8 cellular contexts compared by ENCODE assay signal in genomic region chr10:125158528-125159485, GRCh38. TPM values are rescaled to one million over a fixed set of nuclear protein-coding genes. Genes with fewer than 3 reads are reported as not detected.
DNase-seq lines count a peak whose midpoint lies in the region; ATAC-seq, FAIRE-seq and TF ChIP-seq lines count a peak whose summit lies in the region.

No MANE protein-coding gene starts in this region.

- TF ChIP-seq CTCF in GM10248 (IDR thresholded peaks at IDR 0.05; ENCODE audit: control extremely low read depth, extremely low read depth, low read depth, missing control alignments) (no peak), liver (IDR thresholded peaks at IDR 0.05; ENCODE audit: low read depth, low read length, missing input control) (no peak)

- no peak for ATAC-seq in HG03521 (IDR thresholded peaks at IDR 0.05; ENCODE audit: unreplicated experiment)

- H3K27ac ChIP-seq in liver (ENCODE audit: low read depth in 1 of 2, low read length in 2 of 2): peak overlapping the region; percentile 77 to 81
- H3K27ac ChIP-seq in stomach smooth muscle (ENCODE audit: low read length): peak overlapping the region; percentile 80

- no peak for TF ChIP-seq RAD21 in liver (IDR thresholded peaks at IDR 0.05)

- H3K27me3 ChIP-seq in liver (ENCODE audit: control insufficient read depth in 4 of 4, insufficient read depth in 4 of 4, low read length in 3 of 4) (peaks cover 2 to 11% (median 6%) of the 10 kb centered on the region in 4 donors), stomach smooth muscle (ENCODE audit: control insufficient read depth in 1 of 2, insufficient read depth in 2 of 2, low read length in 2 of 2) (no peaks in the 10 kb centered on the region)

- WGBS in liver: 2% methylated on average over 117 of the region's 117 CpGs

- H3K9ac ChIP-seq in liver (ENCODE audit: low read depth in 1 of 2, low read length in 2 of 2): peak overlapping the region in 1 of 2 donors; percentile 70
- H3K9ac ChIP-seq in stomach smooth muscle (ENCODE audit: low read length in 2 of 2): peak overlapping the region; percentile 80 to 89

- no peaks in the 10 kb centered on the region for H3K36me3 ChIP-seq in liver (ENCODE audit: control insufficient read depth in 4 of 4, insufficient read depth in 3 of 4, low read depth in 1 of 4, low read length in 3 of 4)
- no peaks in the 10 kb centered on the region for H3K36me3 ChIP-seq in stomach smooth muscle (ENCODE audit: control insufficient read depth in 2 of 2, insufficient read depth in 2 of 2, low read length in 2 of 2)

- no peak for FAIRE-seq in HTR-8/SVneo (lab: Jason Lieb, UNC)

- DNase-seq in ACHN: peak; percentile 51
- DNase-seq in GM10248 (ENCODE audit: extremely low spot score): peak; percentile 45
- DNase-seq in RKO (ENCODE audit: low spot score): peak; percentile 44
- DNase-seq in dermis blood vessel endothelial cell: peak; percentile 68
- DNase-seq in HTR-8/SVneo (ENCODE audit: insufficient read length, low spot score): no peak

- H3K4me3 ChIP-seq in liver (ENCODE audit: low read depth in 1 of 3, low read length in 3 of 3) (peak overlapping the region; percentile 18 to 79 (median 43)), stomach smooth muscle (ENCODE audit: low read length in 2 of 2) (peak overlapping the region; percentile 83 to 85)

- peaks cover 16 to 36% (median 18%) of the 10 kb centered on the region in 4 donors for H3K4me1 ChIP-seq in liver (ENCODE audit: control insufficient read depth in 4 of 4, insufficient read depth in 4 of 4, low read length in 3 of 4)
- H3K4me1 ChIP-seq in stomach smooth muscle (ENCODE audit: control insufficient read depth, insufficient read depth, low read length): peaks cover 34% of the 10 kb centered on the region

- POLR2A ChIA-PET in GM10248 (lab: Yijun Ruan, JAX): no interaction called here

- CTCF ChIA-PET in GM10248 (lab: Yijun Ruan, JAX): no interaction called here

- in situ Hi-C loops in ACHN (cut with HindIII; ENCODE audit: low pct_ligation_motif_present, low pct_unique_long_range_greater_than_20kb, low sequenced_read_pairs): no loop called here

- H3K9me3 ChIP-seq in liver (ENCODE audit: control insufficient read depth in 4 of 4, low read length in 3 of 4) (no peaks in the 10 kb centered on the region), stomach smooth muscle (ENCODE audit: control insufficient read depth in 2 of 2, low read length in 2 of 2) (no peaks in the 10 kb centered on the region)

TF ChIP-seq in liver, 16 proteins besides CTCF, POLR2A, EP300 and RAD21:
- no peak for TF ChIP-seq YY1 (IDR thresholded peaks at IDR 0.05)

RNA-seq across cellular contexts. Expression of gene CTBP2, which starts 1.6 kb away (rescaled TPM):
- total RNA-seq in dermis blood vessel endothelial cell: 112 and 148 TPM in 2 replicates
- 10 to 100 TPM in 1 of 2 donors, 1 to 10 TPM in 1; 6.9 to 59.2 TPM for total RNA-seq in liver
- 1 to 10 TPM; 3.4 to 4.2 TPM for polyA plus RNA-seq in liver
